Comparison of ENCODE assay signal across 8 cellular contexts in genomic region chr16:81313731-81314602, GRCh38. TPM values are rescaled to one million over a fixed set of nuclear protein-coding genes. Genes with fewer than 3 reads are reported as not detected.
DNase-seq lines count a peak whose midpoint lies in the region; ATAC-seq and TF ChIP-seq lines count a peak whose summit lies in the region.

No MANE protein-coding gene starts in this region.

- H3K4me1 ChIP-seq in right cardiac atrium (ENCODE audit: control insufficient read depth, insufficient read depth, low read length): peaks cover 9% of the 10 kb centered on the region
- peaks cover 15 to 21% of the 10 kb centered on the region in 2 donors for H3K4me1 ChIP-seq in gastrocnemius medialis

- peak overlapping the region; percentile 88 for H3K4me3 Mint-ChIP-seq in activated CD4-positive, alpha-beta T cell treated with anti-CD3 and anti-CD28 coated beads, Interleukin-2, amount 10 ng/mL, durations not matched to agents 24 days and 14 days

- peaks cover 51% of the 10 kb centered on the region for H3K4me1 Mint-ChIP-seq in activated CD4-positive, alpha-beta T cell treated with anti-CD3 and anti-CD28 coated beads, Interleukin-2, amount 10 ng/mL, durations not matched to agents 24 days and 14 days

- H3K36me3 Mint-ChIP-seq in activated CD4-positive, alpha-beta T cell treated with anti-CD3 and anti-CD28 coated beads, Interleukin-2, amount 10 ng/mL, durations not matched to agents 24 days and 14 days (ENCODE audit: low read depth): peaks cover 2% of the 10 kb centered on the region

- ATAC-seq in right cardiac atrium (no peak), gastrocnemius medialis (no peak), HG03139 (IDR thresholded peaks at IDR 0.05; ENCODE audit: unreplicated experiment) (no peak)

- in situ Hi-C loops in gastrocnemius medialis (cut with MboI; ENCODE audit: low sequenced_read_pairs in 4 of 4): loop anchor here in 3 of 4 donors (10.0 to 25.0 kb wide), 3 partner anchors 109 to 277 kb away; partner anchors contain the start of genes ATMIN (in 1 of the 3), C16orf46 (in 1 of the 3) and GCSH (in 1 of the 3)

- no peak for DNase-seq in activated CD4-positive, alpha-beta T cell treated with anti-CD3 and anti-CD28 coated beads, Interleukin-2, amount 10 ng/mL, durations not matched to agents 24 days and 14 days
- DNase-seq in activated CD4-positive, alpha-beta T cell treated with anti-CD3 and anti-CD28 coated beads for 1 hour: no peak
- no peak for DNase-seq in right cardiac atrium
- no peak for DNase-seq in gastrocnemius medialis
- DNase-seq in NCI-H2081 (lab: John Stamatoyannopoulos, UW): no peak
- DNase-seq in NK-92 (lab: John Stamatoyannopoulos, UW; ENCODE audit: unreplicated experiment): no peak

- no peaks in the 10 kb centered on the region for H3K9me3 Mint-ChIP-seq in activated CD4-positive, alpha-beta T cell treated with anti-CD3 and anti-CD28 coated beads, Interleukin-2, amount 10 ng/mL, durations not matched to agents 24 days and 14 days

- H3K27me3 Mint-ChIP-seq in activated CD4-positive, alpha-beta T cell treated with anti-CD3 and anti-CD28 coated beads, Interleukin-2, amount 10 ng/mL, durations not matched to agents 24 days and 14 days: no peaks in the 10 kb centered on the region

- H3K4me3 ChIP-seq in right cardiac atrium (ENCODE audit: low read length): peak overlapping the region; percentile 69
- H3K4me3 ChIP-seq in gastrocnemius medialis: peak overlapping the region; percentile 69 to 83 (median 80)

- TF ChIP-seq CTCF in VCaP (conservative IDR thresholded peaks at IDR 0.05) (no peak), gastrocnemius medialis (IDR thresholded peaks at IDR 0.05 in 4 of 5, conservative IDR thresholded peaks at IDR 0.05 in 1 of 5) (no peak)

- no peaks in the 10 kb centered on the region for H3K27me3 ChIP-seq in right cardiac atrium (ENCODE audit: control insufficient read depth, insufficient read depth)
- H3K27me3 ChIP-seq in gastrocnemius medialis: no peaks in the 10 kb centered on the region

- H3K27ac ChIP-seq in VCaP (peak overlapping the region; percentile 72), right cardiac atrium (ENCODE audit: low read length) (peak overlapping the region; percentile 39), gastrocnemius medialis (peak overlapping the region; percentile 75 to 93 (median 88))

- 4% methylated on average over 16 of the region's 16 CpGs for WGBS in right cardiac atrium

- H3K9me3 ChIP-seq in right cardiac atrium (ENCODE audit: control insufficient read depth, low read length): no peaks in the 10 kb centered on the region
- H3K9me3 ChIP-seq in gastrocnemius medialis: no peaks in the 10 kb centered on the region

- H3K27ac Mint-ChIP-seq in activated CD4-positive, alpha-beta T cell treated with anti-CD3 and anti-CD28 coated beads, Interleukin-2, amount 10 ng/mL, durations not matched to agents 24 days and 14 days: peak overlapping the region; percentile 84

- no peaks in the 10 kb centered on the region for H3K36me3 ChIP-seq in gastrocnemius medialis

- no peak for TF ChIP-seq POLR2A in gastrocnemius medialis (IDR thresholded peaks at IDR 0.05)

- intact Hi-C loops in activated CD4-positive, alpha-beta T cell treated with anti-CD3 and anti-CD28 coated beads, Interleukin-2, amount 10 ng/mL, durations not matched to agents 24 days and 14 days (cut with micrococcal nuclease): loop anchor here (1.0 to 10.0 kb wide), 6 partner anchors 21 to 1341 kb away; partner anchors contain the start of genes CENPN, CMC2 and GCSH
- intact Hi-C loops in right cardiac atrium (cut with DNase I): no loop called here
- intact Hi-C loops in gastrocnemius medialis (cut with DNase I; ENCODE audit: low total_unique reads): loop anchor here (1.0 to 10.0 kb wide), 5 partner anchors 77 to 309 kb away; partner anchors contain the start of genes ATMIN, CENPN and CMC2

RNA-seq across cellular contexts. Expression of gene GAN, which starts 0.8 kb away (rescaled TPM):
- total RNA-seq in activated CD4-positive, alpha-beta T cell treated with anti-CD3 and anti-CD28 coated beads, Interleukin-2, amount 10 ng/mL, durations not matched to agents 24 days and 14 days: 14.1 and 14.3 TPM in 2 replicates
- total RNA-seq in right cardiac atrium: 10 to 100 TPM in 2 of 4 donors, 1 to 10 TPM in 2; 8.7 to 11.0 (median 9.7) TPM
- 1.2 TPM for polyA plus RNA-seq in right cardiac atrium
- total RNA-seq in gastrocnemius medialis: 1 to 10 TPM; 5.0 to 8.0 (median 6.4) TPM

Comparison
In these comparisons a context has a peak if more than half of its experiments do, and no peak if none do; other contexts are left out.
1. intact Hi-C loops: an anchor here in activated CD4-positive, alpha-beta T cell treated with anti-CD3 and anti-CD28 coated beads, Interleukin-2, amount 10 ng/mL, durations not matched to agents 24 days and 14 days (1.0 to 10.0 kb wide) and gastrocnemius medialis (1.0 to 10.0 kb wide); none called in right cardiac atrium.